Comparison of ENCODE assay signal across 8 cellular contexts in genomic region chr5:93621340-93621872, GRCh38. TPM values are rescaled to one million over a fixed set of nuclear protein-coding genes. Genes with fewer than 3 reads are reported as not detected.
DNase-seq lines count a peak whose midpoint lies in the region; ATAC-seq and TF ChIP-seq lines count a peak whose summit lies in the region.

No MANE protein-coding gene starts in this region.

- no peaks in the 10 kb centered on the region for H3K27me3 ChIP-seq in body of pancreas

- H3K36me3 ChIP-seq in body of pancreas (replicated peaks in 1 of 2; ENCODE audit: insufficient read depth in 1 of 2, low read depth in 2 of 2), result no peaks in the 10 kb centered on the region

- H3K9me3 ChIP-seq in body of pancreas, result no peaks in the 10 kb centered on the region

- H3K4me1 ChIP-seq in body of pancreas, result peaks cover 5% of the 10 kb centered on the region

- TF ChIP-seq CTCF in GM12865 (IDR thresholded peaks at IDR 0.05; ENCODE audit: insufficient read depth, low read depth, low read length, missing control alignments), result no peak
- peak in 1 of 7 experiments; percentile 8 for TF ChIP-seq CTCF in body of pancreas (IDR thresholded peaks at IDR 0.05)

- peak overlapping the region; percentile 64 for H3K4me3 ChIP-seq in GM12865 (ENCODE audit: low read depth, low read length)
- H3K4me3 ChIP-seq in body of pancreas, result peak overlapping the region; percentile 37 to 52
- H3K4me3 ChIP-seq in iPS-11a (ENCODE audit: low read depth, low read length), result peak overlapping the region; percentile 55

- WGBS in body of pancreas, 2 donors, result 3 to 14% methylated on average over 20 to 36 of the region's 42 CpGs

- DNase-seq in GM12865 (ENCODE audit: low read depth), result no peak
- DNase-seq in NCI-H82 treated with DMSO at 0.1 percent for 48 hours (lab: John Stamatoyannopoulos, UW; ENCODE audit: unreplicated experiment), result peak; percentile 69
- peak; percentile 59 to 82 (median 72) for DNase-seq in body of pancreas
- peak; percentile 55 for DNase-seq in renal cortical epithelial cell (ENCODE audit: low read depth)
- DNase-seq in activated CD4-positive, alpha-beta T cell treated with anti-CD3 and anti-CD28 coated beads, Interleukin-2, amount 50 U/mL, for 48 hours, result no peak

- peak overlapping the region in 3 of 4 donors; percentile 66 to 75 (median 71) for H3K27ac ChIP-seq in body of pancreas

- ATAC-seq in HG03064 (IDR thresholded peaks at IDR 0.05; ENCODE audit: low read depth, unreplicated experiment) (peak; percentile 10), body of pancreas (peak; percentile 85), HG02840 (IDR thresholded peaks at IDR 0.05; ENCODE audit: low FRiP score, unreplicated experiment) (no peak)

- peak in 2 of 3 donors; percentile 40 to 53 for TF ChIP-seq POLR2A in body of pancreas (IDR thresholded peaks at IDR 0.05)

- intact Hi-C loops in body of pancreas (cut with DNase I), result no loop called here

RNA-seq across cellular contexts. Expression of gene NR2F1, which starts 38.4 kb away (rescaled TPM):
- total RNA-seq in body of pancreas, result 10 to 100 TPM; 16.9 to 33.0 TPM
- total RNA-seq in renal cortical epithelial cell, result 0.35 and 3.4 TPM in 2 replicates

RNA-seq across cellular contexts. Expression of gene NR2F1-AS1, which starts 40.4 kb away (rescaled TPM):
- total RNA-seq in body of pancreas (1 to 10 TPM; 4.9 to 5.3 TPM), renal cortical epithelial cell (0.69 and 1.8 TPM in 2 replicates)

Comparison
In these comparisons a context has a peak if more than half of its experiments do, and no peak if none do; other contexts are left out.
1. DNase-seq: peak in NCI-H82 treated with DMSO at 0.1 percent for 48 hours (single experiment), body of pancreas (4 of 4) and renal cortical epithelial cell (single experiment); none in GM12865 (single experiment) and activated CD4-positive, alpha-beta T cell treated with anti-CD3 and anti-CD28 coated beads, Interleukin-2, amount 50 U/mL, for 48 hours (0 of 2).
2. Peak in every context shown above with its lines, with median percentiles within 50 percentile points of each other: H3K4me3 ChIP-seq.